16 cellular contexts compared by ENCODE assay signal in genomic region chr10:51368943-51369342, GRCh38.
DNase-seq lines count a peak whose midpoint lies in the region; ATAC-seq, FAIRE-seq and TF ChIP-seq lines count a peak whose summit lies in the region.
"Had no signal": no experiment of that assay in that cellular context is flagged by ENCODE, and none has a peak within 500 bp of the region (broad histone marks: within the 10 kb centered on the region; RNA-seq: fewer than 3 reads in every experiment).

No MANE protein-coding gene starts in this region.

- CTCF ChIA-PET in GM12878 (lab: Yijun Ruan, JAX) = interaction anchor here (0.7 to 2.8 kb wide), 5 partner anchors 8 to 847 kb away, joined by 3 to 13 read pairs (median 3); no protein-coding TSS in a partner anchor

- SMC1A ChIA-PET in GM12878 (lab: Charles Lee; ENCODE audit: uncharacterized antibody, unreplicated experiment) = interaction anchor here (1.2 kb wide), 1 partner anchor 21 kb away, joined by 3 read pairs; no protein-coding TSS in a partner anchor

- ATAC-seq in GM12878 (no peak), GM18867 (IDR thresholded peaks at IDR 0.05; ENCODE audit: unreplicated experiment) (no peak), natural killer cell (no peak)

- DNase-seq in NCI-H82 (lab: John Stamatoyannopoulos, UW) (peak; percentile 3), NCI-H82 treated with DMSO at 0.1 percent for 48 hours (lab: John Stamatoyannopoulos, UW; ENCODE audit: unreplicated experiment) (no peak), Karpas-422 (peak; percentile 53), GM12878 (ENCODE audit: low read depth, low spot score) (no peak), progenitor cell of endocrine pancreas (ENCODE audit: low spot score, unreplicated experiment) (no peak), natural killer cell (no peak), GM12891 (ENCODE audit: insufficient read length, low spot score) (no peak)
- DNase-seq: 8988T; anterior cingulate cortex; CD4-positive, alpha-beta memory T cell; dermis blood vessel endothelial cell; left ventricle myocardium inferior; NCI-H1092 treated with DMSO at 0.1 percent for 48 hours; stimulated activated CD4-positive, alpha-beta T cell treated with anti-CD3 and anti-CD28 coated beads, Interleukin-15, amount 100 ng/mL, for 24 hours; WERI-Rb-1 had no signal

- H3K9me2 ChIP-seq in Karpas-422 (replicated peaks; ENCODE audit: insufficient read depth, low read length) = no peaks in the 10 kb centered on the region

- BruUV-seq in GM12878 (replicated peaks; lab: Mats Ljungman, UMichigan) = no TSS peak

- TF ChIP-seq EP300 in GM12878 (IDR thresholded peaks at IDR 0.05; ENCODE audit: borderline replicate concordance in 1 of 2, control insufficient read depth in 1 of 2, low read depth in 2 of 2, low read length in 2 of 2) = no peak

- H3K27ac ChIP-seq in Karpas-422 (ENCODE audit: low read length) (no peak overlapping the region), GM12878 (ENCODE audit: control insufficient read depth, insufficient read depth) (no peak overlapping the region)
- H3K27ac ChIP-seq: left ventricle myocardium inferior, WERI-Rb-1 had no signal

- H3K36me3 ChIP-seq in Karpas-422 (ENCODE audit: insufficient read depth, low read length) (no peaks in the 10 kb centered on the region), GM12878 (ENCODE audit: control insufficient read depth in 2 of 2, insufficient read depth in 2 of 2, low read length in 1 of 2) (no peaks in the 10 kb centered on the region)
- H3K36me3 ChIP-seq: left ventricle myocardium inferior, WERI-Rb-1 had no signal

- H3K4me1 ChIP-seq in Karpas-422 (ENCODE audit: low read length) (no peaks in the 10 kb centered on the region), GM12878 (ENCODE audit: control insufficient read depth, insufficient read depth, low read length) (no peaks in the 10 kb centered on the region)

- POLR2A ChIA-PET in GM12878 (lab: Charles Lee) = interaction anchor here (0.6 kb wide), 1 partner anchor 722 kb away, joined by 4 read pairs; no protein-coding TSS in a partner anchor

- TF ChIP-seq CTCF in GM12878 (IDR thresholded peaks at IDR 0.05 in 2 of 3, conservative IDR thresholded peaks at IDR 0.05 in 1 of 3; ENCODE audit: control insufficient read depth in 2 of 3, extremely low read depth in 1 of 3, insufficient read depth in 1 of 3, low read depth in 3 of 3, low read length in 3 of 3) (peak; percentile 17 to 49 (median 17); a peak in 4 of 6 replicates), progenitor cell of endocrine pancreas (IDR thresholded peaks at IDR 0.05; ENCODE audit: unreplicated experiment) (peak; percentile 23), natural killer cell (IDR thresholded peaks at IDR 0.05) (no peak)

- H3K4me3 ChIP-seq in Karpas-422 (ENCODE audit: low read length) (no peak overlapping the region), GM12878 (no peak overlapping the region)
- H3K4me3 ChIP-seq: left ventricle myocardium inferior had no signal

- H3K4me3 Mint-ChIP-seq in progenitor cell of endocrine pancreas (ENCODE audit: low read depth) (no peak overlapping the region), natural killer cell (no peak overlapping the region)
- H3K4me3 Mint-ChIP-seq: CD4-positive, alpha-beta memory T cell had no signal

- 22% methylated on average over 5 of the region's 5 CpGs for WGBS in GM12878 (ENCODE audit: insufficient coverage, insufficient replicate concordance, low lambda C conversion rate, missing lambda C conversion rate)

- FAIRE-seq in GM12878 (lab: Jason Lieb, UNC) (no peak), GM12891 (lab: Jason Lieb, UNC) (no peak)

- H4K20me1 ChIP-seq in Karpas-422 (ENCODE audit: insufficient read depth, low read depth, low read length) = no peaks in the 10 kb centered on the region
- H4K20me1 ChIP-seq in GM12878 (ENCODE audit: control insufficient read depth, insufficient read depth) = no peaks in the 10 kb centered on the region

- H3K4me2 ChIP-seq in Karpas-422 (ENCODE audit: low read depth, low read length, poor library complexity, severe bottlenecking) (no peak overlapping the region), GM12878 (ENCODE audit: control insufficient read depth, insufficient read depth) (no peak overlapping the region)

- no peaks in the 10 kb centered on the region for H3K9me3 Mint-ChIP-seq in progenitor cell of endocrine pancreas (ENCODE audit: low read depth)
- H3K9me3 Mint-ChIP-seq in natural killer cell = no peaks in the 10 kb centered on the region

- H3K9ac ChIP-seq in Karpas-422 (ENCODE audit: low read length) (no peak overlapping the region), GM12878 (ENCODE audit: control insufficient read depth, insufficient read depth, low read length) (no peak overlapping the region)

- RAD21 ChIA-PET in GM12878 (lab: Charles Lee; ENCODE audit: unreplicated experiment) = interaction anchor here (0.6 to 1.6 kb wide), 2 partner anchors 12 to 591 kb away, joined by 3 to 4 read pairs; no protein-coding TSS in a partner anchor

- no peak overlapping the region for H3K27ac Mint-ChIP-seq in progenitor cell of endocrine pancreas
- H3K27ac Mint-ChIP-seq in natural killer cell = no peak overlapping the region
- H3K27ac Mint-ChIP-seq: CD4-positive, alpha-beta memory T cell had no signal

- in situ Hi-C loops in GM12878 (cut with MboI) = no loop called here

- no peaks in the 10 kb centered on the region for H3K36me3 Mint-ChIP-seq in progenitor cell of endocrine pancreas (ENCODE audit: insufficient read depth)
- no peaks in the 10 kb centered on the region for H3K36me3 Mint-ChIP-seq in natural killer cell
- H3K36me3 Mint-ChIP-seq: CD4-positive, alpha-beta memory T cell had no signal

- TF ChIP-seq RAD21 in GM12878 (IDR thresholded peaks at IDR 0.05; ENCODE audit: insufficient read depth, low read depth, low read length) = peak; percentile 38; the same call in 1 of the 2 replicates

- no peak for TF ChIP-seq POLR2A in GM12878 (IDR thresholded peaks at IDR 0.05; ENCODE audit: low read depth, low read length)
- TF ChIP-seq POLR2A in GM12891 (IDR thresholded peaks at IDR 0.05; ENCODE audit: low read depth, low read length) = no peak

- H2AFZ ChIP-seq in Karpas-422 (ENCODE audit: low read length) (no peak overlapping the region), GM12878 (ENCODE audit: control insufficient read depth, low read depth, low read length) (no peak overlapping the region)

- H3K27me3 ChIP-seq in Karpas-422 (ENCODE audit: low read length) = no peaks in the 10 kb centered on the region
- no peaks in the 10 kb centered on the region for H3K27me3 ChIP-seq in GM12878 (replicated peaks in 1 of 2; ENCODE audit: control insufficient read depth in 2 of 2, insufficient read depth in 2 of 2, low read length in 1 of 2)

- H3K27me3 Mint-ChIP-seq in progenitor cell of endocrine pancreas (no peaks in the 10 kb centered on the region), natural killer cell (ENCODE audit: low read depth in 2 of 2) (peaks cover 6 to 7% of the 10 kb centered on the region in 2 donors)

- H3K4me1 Mint-ChIP-seq in progenitor cell of endocrine pancreas (ENCODE audit: low read depth) (peaks cover 1% of the 10 kb centered on the region), natural killer cell (no peaks in the 10 kb centered on the region)
- H3K4me1 Mint-ChIP-seq: CD4-positive, alpha-beta memory T cell had no signal

- intact Hi-C loops in GM12878 (cut with micrococcal nuclease; ENCODE audit: unreplicated experiment) = no loop called here
- intact Hi-C loops in natural killer cell (cut with micrococcal nuclease) = no loop called here

- H3K9me3 ChIP-seq in Karpas-422 (ENCODE audit: low read length) = no peaks in the 10 kb centered on the region
- no peaks in the 10 kb centered on the region for H3K9me3 ChIP-seq in GM12878 (replicated peaks; ENCODE audit: control insufficient read depth, insufficient read depth, low read length)
- H3K9me3 ChIP-seq: left ventricle myocardium inferior had no signal

- H3K79me2 ChIP-seq in Karpas-422 (ENCODE audit: low read length) (no peaks in the 10 kb centered on the region), GM12878 (ENCODE audit: control insufficient read depth, insufficient read depth, low read length) (no peaks in the 10 kb centered on the region)

TF ChIP-seq in GM12878, 131 proteins besides CTCF, POLR2A, EP300 and RAD21 (continues in another document):
- TF ChIP-seq CHD1 (IDR thresholded peaks at IDR 0.05; ENCODE audit: low read depth, low read length) (no peak), SMAD5 (IDR thresholded peaks at IDR 0.05; ENCODE audit: low read depth) (no peak), JUND (IDR thresholded peaks at IDR 0.05; ENCODE audit: low read depth, low read length) (no peak), BCL3 (IDR thresholded peaks at IDR 0.05; ENCODE audit: borderline replicate concordance, insufficient read depth, low read depth, low read length, poor library complexity, severe bottlenecking) (no peak), NR2F1 (conservative IDR thresholded peaks at IDR 0.05) (no peak), SUZ12 (IDR thresholded peaks at IDR 0.05; ENCODE audit: unreplicated experiment) (no peak)

TF ChIP-seq in GM12891, 5 proteins besides CTCF, POLR2A, EP300 and RAD21:
- TF ChIP-seq SPI1 (IDR thresholded peaks at IDR 0.05; ENCODE audit: low read depth, low read length) (no peak), POLR2AphosphoS5 (IDR thresholded peaks at IDR 0.05; ENCODE audit: low read depth, low read length) (no peak), PAX5 (IDR thresholded peaks at IDR 0.05; ENCODE audit: insufficient read depth, low read length, severe bottlenecking) (no peak), TAF1 (IDR thresholded peaks at IDR 0.05; ENCODE audit: low read depth, low read length) (no peak), POU2F2 (IDR thresholded peaks at IDR 0.05; ENCODE audit: low read depth, low read length) (no peak)

Comparison
In these comparisons a context has a peak if more than half of its experiments do, and no peak if none do; other contexts are left out.
1. DNase-seq: peak in NCI-H82 (single experiment) and Karpas-422 (single experiment); none in NCI-H82 treated with DMSO at 0.1 percent for 48 hours (single experiment), GM12878 (single experiment), progenitor cell of endocrine pancreas (single experiment), natural killer cell (single experiment) and GM12891 (single experiment).